In genomic region chr9:114186091-114186792, GRCh38 we compare ENCODE assay signal across 20 cellular contexts. TPM values are rescaled to one million over a fixed set of nuclear protein-coding genes. Genes with fewer than 3 reads are reported as not detected.
DNase-seq lines count a peak whose midpoint lies in the region; ATAC-seq and TF ChIP-seq lines count a peak whose summit lies in the region.
"Had no signal": no experiment of that assay in that cellular context is flagged by ENCODE, and none has a peak within 500 bp of the region (broad histone marks: within the 10 kb centered on the region; RNA-seq: fewer than 3 reads in every experiment).

No MANE protein-coding gene starts in this region.

- H4K91ac ChIP-seq in neuronal stem cell (ENCODE audit: low read depth, low read length, poor library complexity), result no peak overlapping the region

- H3K9me3 Mint-ChIP-seq in natural killer cell, result no peaks in the 10 kb centered on the region

- no peak overlapping the region for H3K18ac ChIP-seq in neuronal stem cell (ENCODE audit: low read length)

- no peak for TF ChIP-seq CTCF in heart right ventricle (IDR thresholded peaks at IDR 0.05)
- TF ChIP-seq CTCF in foreskin keratinocyte (conservative IDR thresholded peaks at IDR 0.05), result no peak
- TF ChIP-seq CTCF in natural killer cell (IDR thresholded peaks at IDR 0.05), result no peak

- H2BK12ac ChIP-seq in neuronal stem cell (ENCODE audit: low read length), result no peak overlapping the region

- H2AFZ ChIP-seq in neuronal stem cell (ENCODE audit: low read length), result no peak overlapping the region

- no peak overlapping the region for H3K4me3 ChIP-seq in heart right ventricle
- H3K4me3 ChIP-seq in neuronal stem cell (ENCODE audit: low read length in 2 of 2), result no peak overlapping the region
- H3K4me3 ChIP-seq: A549 had no signal

- no peaks in the 10 kb centered on the region for H3K36me3 Mint-ChIP-seq in natural killer cell

- ATAC-seq in left cardiac atrium (no peak), heart right ventricle (no peak), foreskin keratinocyte (peak; percentile 11), natural killer cell (no peak)
- ATAC-seq: SK-N-SH treated with all-trans-retinoic acid at 6 μM for 48 hours had no signal

- H3K27ac ChIP-seq in heart right ventricle (no peak overlapping the region), foreskin keratinocyte (no peak overlapping the region), neuronal stem cell (replicated peaks; ENCODE audit: low read length) (no peak overlapping the region)
- H3K27ac ChIP-seq: A549, RWPE1 had no signal

- H3K4me3 Mint-ChIP-seq in natural killer cell, result no peak overlapping the region
- H3K4me3 Mint-ChIP-seq: B cell had no signal

- no peak overlapping the region for H3K14ac ChIP-seq in neuronal stem cell (ENCODE audit: low read length)

- H3K27me3 ChIP-seq in heart right ventricle (no peaks in the 10 kb centered on the region), foreskin keratinocyte (no peaks in the 10 kb centered on the region), neuronal stem cell (ENCODE audit: control insufficient read depth in 3 of 3, insufficient read depth in 3 of 3, low read depth in 1 of 3, low read length in 3 of 3) (no peaks in the 10 kb centered on the region)

- H3K9me3 ChIP-seq in heart right ventricle (peaks cover 0 to 17% (median 6%) of the 10 kb centered on the region in 11 donors), neuronal stem cell (replicated peaks in 1 of 2; ENCODE audit: control insufficient read depth in 2 of 2, insufficient read depth in 1 of 2, low read depth in 1 of 2, low read length in 2 of 2) (peaks cover 5 to 10% of the 10 kb centered on the region in 2 donors)

- no peak overlapping the region for H2BK15ac ChIP-seq in neuronal stem cell (ENCODE audit: low read length)

- 86 to 93% methylated on average over 12 of the region's 12 CpGs for WGBS in heart right ventricle, 2 donors
- no CpG with 5 or more reads among the region's 12 CpGs for WGBS in neuronal stem cell (ENCODE audit: extremely low coverage in 2 of 2, insufficient read length in 2 of 2, insufficient replicate concordance in 1 of 2), 2 donors

- peak overlapping the region; percentile 8 for H3K23ac ChIP-seq in neuronal stem cell (ENCODE audit: low read depth, low read length, poor library complexity)

- H3K79me1 ChIP-seq in neuronal stem cell (ENCODE audit: low read depth, low read length), result no peaks in the 10 kb centered on the region

- H3K36me3 ChIP-seq in heart right ventricle (peaks cover 0 to 10% (median 0%) of the 10 kb centered on the region in 9 donors), neuronal stem cell (replicated peaks in 1 of 2; ENCODE audit: control insufficient read depth in 2 of 2, insufficient read depth in 2 of 2, low read length in 2 of 2) (peaks cover 6 to 8% of the 10 kb centered on the region in 2 donors)

- H2AK5ac ChIP-seq in neuronal stem cell (ENCODE audit: low read depth, low read length), result peak overlapping the region; percentile 18

- H2BK120ac ChIP-seq in neuronal stem cell (ENCODE audit: low read depth, low read length), result no peak overlapping the region

- DNase-seq in left cardiac atrium (peak; percentile 10), heart right ventricle (no peak), foreskin keratinocyte (no peak), neuronal stem cell (ENCODE audit: low spot score) (no peak), GM19240 (ENCODE audit: insufficient read length, low spot score) (no peak), natural killer cell (no peak), NOMO-1 treated with dmso at 0.1 percent for 144 hours (lab: John Stamatoyannopoulos, UW; ENCODE audit: unreplicated experiment) (no peak)
- DNase-seq: EL, H7, MM.1S, NCI-H1048, NCI-H1417 treated with DMSO at 0.1 percent for 48 hours, NCI-H187, NCI-H2107, NCI-H446 treated with DMSO at 0.1 percent for 48 hours, NCI-H526 treated with DMSO at 0.1 percent for 48 hours had no signal

- peaks cover 3 to 33% (median 14%) of the 10 kb centered on the region in 9 donors for H3K4me1 ChIP-seq in heart right ventricle
- H3K4me1 ChIP-seq in foreskin keratinocyte, result no peaks in the 10 kb centered on the region
- peaks cover 5% of the 10 kb centered on the region in 2 donors for H3K4me1 ChIP-seq in neuronal stem cell (ENCODE audit: control insufficient read depth in 2 of 2, insufficient read depth in 1 of 2, low read depth in 1 of 2, low read length in 2 of 2)
- H3K4me1 ChIP-seq: A549 had no signal

- H3K4ac ChIP-seq in neuronal stem cell (ENCODE audit: low read length), result no peak overlapping the region

- intact Hi-C loops in left cardiac atrium (cut with DNase I), result no loop called here
- intact Hi-C loops in heart right ventricle (cut with DNase I), result loop anchor here in 1 of 10 donors (10.0 kb wide), 1 partner anchor 49 kb away; no protein-coding TSS in a partner anchor
- intact Hi-C loops in natural killer cell (cut with micrococcal nuclease), result no loop called here

- H3K4me1 Mint-ChIP-seq in natural killer cell, result no peaks in the 10 kb centered on the region
- H3K4me1 Mint-ChIP-seq: B cell had no signal

- no peak overlapping the region for H3K27ac Mint-ChIP-seq in natural killer cell
- H3K27ac Mint-ChIP-seq: B cell had no signal

- H3K4me2 ChIP-seq in neuronal stem cell (ENCODE audit: insufficient read depth, low read length, poor library complexity, severe bottlenecking), result no peak overlapping the region
- H3K4me2 ChIP-seq: A549 had no signal

- H2BK5ac ChIP-seq in neuronal stem cell (ENCODE audit: low read length), result no peak overlapping the region

- H4K8ac ChIP-seq in neuronal stem cell (ENCODE audit: low read depth, low read length), result no peak overlapping the region

- H3K27me3 Mint-ChIP-seq in natural killer cell (ENCODE audit: low read depth in 2 of 2), result peaks cover 0 to 5% of the 10 kb centered on the region in 2 donors

- no peak overlapping the region for H3K9ac ChIP-seq in neuronal stem cell (ENCODE audit: low read depth, low read length, poor library complexity)

RNA-seq across cellular contexts. Expression of gene COL27A1, which starts 30.9 kb away (rescaled TPM):
- total RNA-seq in left cardiac atrium (1 to 10 TPM; 7.0 to 9.2 TPM), heart right ventricle (10 to 100 TPM in 2 of 10 donors, 1 to 10 TPM in 8; 4.1 to 11.5 (median 5.1) TPM), foreskin keratinocyte (13.4 and 17.7 TPM in 2 replicates), natural killer cell (not detected)
- polyA plus RNA-seq in heart right ventricle (10 to 100 TPM in 1 of 2 donors, 1 to 10 TPM in 1; 3.1 to 35.8 TPM), foreskin keratinocyte (4.5 and 5.2 TPM in 2 replicates)
- 11.1 TPM for polyA plus RNA-seq in neuronal stem cell (2013, experiment 1 of 2)
- polyA plus RNA-seq in neuronal stem cell (2013, experiment 2 of 2), result 11.1 TPM

Comparison
In these comparisons a context has a peak if more than half of its experiments do, and no peak if none do; other contexts are left out.
1. RNA of gene COL27A1, which starts 30.9 kb away (total RNA-seq): 13.4 to 17.7 TPM in foreskin keratinocyte, 7.0 to 9.2 TPM in left cardiac atrium and 4.1 to 11.5 TPM in heart right ventricle; not detected in natural killer cell; every median in the first group is over 4 times any median in the second.